Comparison of ENCODE assay signal across 7 cellular contexts in genomic region chr14:24194186-24194872, GRCh38. TPM values are rescaled to one million over a fixed set of nuclear protein-coding genes. Genes with fewer than 3 reads are reported as not detected.
DNase-seq lines count a peak whose midpoint lies in the region.

No MANE protein-coding gene starts in this region.

- H3K27ac Mint-ChIP-seq in activated T-helper 2 cell treated with anti-CD3 and anti-CD28 coated beads, Interferon-gamma antibody, Interleukin-2, Interleukin-4, amounts not matched to agents 10 μg/mL and 5 μg/mL and 100 μg/mL, durations not matched to agents 14 hours and 24 hours and 36 hours, result peak overlapping the region; percentile 97

- no peak for DNase-seq in activated T-helper 2 cell treated with anti-CD3 and anti-CD28 coated beads, Interferon-gamma antibody, Interleukin-2, Interleukin-4, amounts not matched to agents 10 μg/mL and 5 μg/mL and 100 μg/mL, durations not matched to agents 14 hours and 24 hours and 36 hours (ENCODE audit: low spot score)
- no peak for DNase-seq in head of caudate nucleus
- no peak for DNase-seq in T1000 (lab: John Stamatoyannopoulos, UW)
- DNase-seq in NCI-H2107 treated with DMSO at 0.1 percent for 48 hours (lab: John Stamatoyannopoulos, UW; ENCODE audit: unreplicated experiment), result no peak

- peaks cover 20% of the 10 kb centered on the region for H3K36me3 ChIP-seq in HUES48 (ENCODE audit: control insufficient read depth, insufficient read depth, low read length)
- peaks cover 35% of the 10 kb centered on the region for H3K36me3 ChIP-seq in iPS-20b (ENCODE audit: insufficient read depth, low read depth, low read length)
- H3K36me3 ChIP-seq in subcutaneous abdominal adipose tissue (ENCODE audit: control insufficient read depth in 5 of 5, insufficient read depth in 5 of 5, low read length in 5 of 5), result peaks cover 5 to 31% (median 21%) of the 10 kb centered on the region in 5 donors

- H3K4me3 ChIP-seq in HUES48 (ENCODE audit: low read depth, low read length) (peak overlapping the region; percentile 70), iPS-20b (ENCODE audit: low read length) (peak overlapping the region; percentile 96), subcutaneous abdominal adipose tissue (ENCODE audit: low read depth in 1 of 5, low read length in 5 of 5) (peak overlapping the region; percentile 84 to 95 (median 89))

- peak overlapping the region; percentile 98 for H3K4me3 Mint-ChIP-seq in activated T-helper 2 cell treated with anti-CD3 and anti-CD28 coated beads, Interferon-gamma antibody, Interleukin-2, Interleukin-4, amounts not matched to agents 10 μg/mL and 5 μg/mL and 100 μg/mL, durations not matched to agents 14 hours and 24 hours and 36 hours (ENCODE audit: low read depth)

- H3K9me3 Mint-ChIP-seq in activated T-helper 2 cell treated with anti-CD3 and anti-CD28 coated beads, Interferon-gamma antibody, Interleukin-2, Interleukin-4, amounts not matched to agents 10 μg/mL and 5 μg/mL and 100 μg/mL, durations not matched to agents 14 hours and 24 hours and 36 hours, result no peaks in the 10 kb centered on the region

- peaks cover 47% of the 10 kb centered on the region for H3K36me3 Mint-ChIP-seq in activated T-helper 2 cell treated with anti-CD3 and anti-CD28 coated beads, Interferon-gamma antibody, Interleukin-2, Interleukin-4, amounts not matched to agents 10 μg/mL and 5 μg/mL and 100 μg/mL, durations not matched to agents 14 hours and 24 hours and 36 hours (ENCODE audit: low read depth)

- H3K9ac ChIP-seq in HUES48 (ENCODE audit: low read depth, low read length) (no peak overlapping the region), iPS-20b (ENCODE audit: low read depth, low read length) (peak overlapping the region; percentile 96; the same call in 1 of the 2 replicates), subcutaneous abdominal adipose tissue (ENCODE audit: low read length in 5 of 5) (peak overlapping the region in 4 of 5 donors; percentile 84 to 96 (median 95))

- H3K27me3 Mint-ChIP-seq in activated T-helper 2 cell treated with anti-CD3 and anti-CD28 coated beads, Interferon-gamma antibody, Interleukin-2, Interleukin-4, amounts not matched to agents 10 μg/mL and 5 μg/mL and 100 μg/mL, durations not matched to agents 14 hours and 24 hours and 36 hours (ENCODE audit: low read depth), result no peaks in the 10 kb centered on the region

- intact Hi-C loops in activated T-helper 2 cell treated with anti-CD3 and anti-CD28 coated beads, Interferon-gamma antibody, Interleukin-2, Interleukin-4, amounts not matched to agents 10 μg/mL and 5 μg/mL and 100 μg/mL, durations not matched to agents 14 hours and 24 hours and 36 hours (cut with micrococcal nuclease), result loop anchor here (2.0 kb wide), 1 partner anchor 48 kb away; the partner anchor contains the start of gene TINF2
- intact Hi-C loops in head of caudate nucleus (cut with DNase I), result no loop called here

- H3K4me1 ChIP-seq in HUES48 (ENCODE audit: control insufficient read depth, insufficient read depth, low read length) (peaks cover 11% of the 10 kb centered on the region; the same call in 1 of the 2 replicates), iPS-20b (ENCODE audit: insufficient read depth, low read length) (no peaks in the 10 kb centered on the region; the same call in 1 of the 2 replicates), subcutaneous abdominal adipose tissue (ENCODE audit: control insufficient read depth in 5 of 5, insufficient read depth in 5 of 5, low read length in 5 of 5) (peaks cover 9 to 31% (median 24%) of the 10 kb centered on the region in 5 donors)

- H3K27me3 ChIP-seq in HUES48 (ENCODE audit: control insufficient read depth, insufficient read depth, low read length), result no peaks in the 10 kb centered on the region
- H3K27me3 ChIP-seq in iPS-20b (ENCODE audit: insufficient read depth, low read length), result no peaks in the 10 kb centered on the region
- H3K27me3 ChIP-seq in subcutaneous abdominal adipose tissue (ENCODE audit: control insufficient read depth in 5 of 5, insufficient read depth in 4 of 5, low read length in 5 of 5), result no peaks in the 10 kb centered on the region

- H3K27ac ChIP-seq in HUES48 (ENCODE audit: low read depth, low read length) (no peak overlapping the region), iPS-20b (ENCODE audit: low read length) (no peak overlapping the region), subcutaneous abdominal adipose tissue (ENCODE audit: low read depth, low read length) (peak overlapping the region; percentile 95)

- peaks cover 42% of the 10 kb centered on the region for H3K4me1 Mint-ChIP-seq in activated T-helper 2 cell treated with anti-CD3 and anti-CD28 coated beads, Interferon-gamma antibody, Interleukin-2, Interleukin-4, amounts not matched to agents 10 μg/mL and 5 μg/mL and 100 μg/mL, durations not matched to agents 14 hours and 24 hours and 36 hours (ENCODE audit: low read depth)

- H3K9me3 ChIP-seq in HUES48 (ENCODE audit: control insufficient read depth, insufficient read depth, low read length) (no peaks in the 10 kb centered on the region), iPS-20b (ENCODE audit: insufficient read depth, low read depth, low read length) (no peaks in the 10 kb centered on the region), subcutaneous abdominal adipose tissue (ENCODE audit: control insufficient read depth in 5 of 5, low read length in 5 of 5) (no peaks in the 10 kb centered on the region)

RNA-seq across cellular contexts. Expression of gene TM9SF1, which starts 0.9 kb away (rescaled TPM):
- 27.8 and 30.8 TPM in 2 replicates for total RNA-seq in activated T-helper 2 cell treated with anti-CD3 and anti-CD28 coated beads, Interferon-gamma antibody, Interleukin-2, Interleukin-4, amounts not matched to agents 10 μg/mL and 5 μg/mL and 100 μg/mL, durations not matched to agents 14 hours and 24 hours and 36 hours

RNA-seq across cellular contexts. Expression of gene IPO4, which starts 5.7 kb away (rescaled TPM):
- total RNA-seq in activated T-helper 2 cell treated with anti-CD3 and anti-CD28 coated beads, Interferon-gamma antibody, Interleukin-2, Interleukin-4, amounts not matched to agents 10 μg/mL and 5 μg/mL and 100 μg/mL, durations not matched to agents 14 hours and 24 hours and 36 hours, result 77.0 and 80.4 TPM in 2 replicates

RNA-seq across cellular contexts. Expression of gene TSSK4, which starts 11.2 kb away (rescaled TPM):
- 0.21 TPM in 1 of 2 replicates, not detected in the other for total RNA-seq in activated T-helper 2 cell treated with anti-CD3 and anti-CD28 coated beads, Interferon-gamma antibody, Interleukin-2, Interleukin-4, amounts not matched to agents 10 μg/mL and 5 μg/mL and 100 μg/mL, durations not matched to agents 14 hours and 24 hours and 36 hours

RNA-seq across cellular contexts. Expression of gene CHMP4A, which starts 19.0 kb away (rescaled TPM):
- total RNA-seq in activated T-helper 2 cell treated with anti-CD3 and anti-CD28 coated beads, Interferon-gamma antibody, Interleukin-2, Interleukin-4, amounts not matched to agents 10 μg/mL and 5 μg/mL and 100 μg/mL, durations not matched to agents 14 hours and 24 hours and 36 hours, result 80.0 and 82.4 TPM in 2 replicates

RNA-seq across cellular contexts. Expression of gene MDP1, which starts 21.5 kb away (rescaled TPM):
- 13.2 and 13.5 TPM in 2 replicates for total RNA-seq in activated T-helper 2 cell treated with anti-CD3 and anti-CD28 coated beads, Interferon-gamma antibody, Interleukin-2, Interleukin-4, amounts not matched to agents 10 μg/mL and 5 μg/mL and 100 μg/mL, durations not matched to agents 14 hours and 24 hours and 36 hours
